ENCODE assay signal across 1 cellular context in the genomic region with DNA sequence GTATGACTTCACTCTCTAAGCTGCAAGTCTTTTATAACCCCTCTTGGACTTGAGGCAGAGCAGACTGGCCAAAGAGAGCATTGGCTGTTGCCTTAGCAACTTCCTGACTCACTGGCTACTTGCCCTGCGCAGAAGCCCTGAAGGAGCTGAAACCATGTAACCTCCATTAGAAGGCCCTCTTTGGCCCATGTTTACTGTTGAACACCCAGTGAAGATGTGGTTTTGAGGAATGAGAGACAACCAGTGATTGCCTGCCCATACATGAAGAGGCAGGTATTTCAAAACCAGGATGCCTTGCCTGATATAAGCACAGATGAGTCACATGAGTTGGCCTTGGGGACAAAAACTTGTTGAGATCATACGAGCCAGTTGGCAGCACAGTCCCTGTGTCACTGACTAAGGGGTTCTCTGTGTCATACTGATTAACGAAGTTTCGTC.
TF ChIP-seq lines count a peak whose summit lies in the region.

No MANE protein-coding gene starts in this region.

TF ChIP-seq in HEK293, 187 proteins besides CTCF, POLR2A, EP300 and RAD21 (continued from another document):
- TF ChIP-seq HOXD13 (CRISPR knock-in tag; IDR thresholded peaks at IDR 0.05; ENCODE audit: borderline replicate concordance) (no peak), OSR2 (tag by site-specific recombination; IDR thresholded peaks at IDR 0.05) (peak; percentile 36; the same call in 1 of the 2 replicates), ZNF184 (tag by site-specific recombination; IDR thresholded peaks at IDR 0.05) (peak; percentile 11; the same call in 1 of the 2 replicates), ZFP41 (tag by site-specific recombination; IDR thresholded peaks at IDR 0.05; ENCODE audit: borderline replicate concordance) (no peak), ZNF140 (tag by site-specific recombination; IDR thresholded peaks at IDR 0.05) (no peak), ZNF555 (tag by site-specific recombination; conservative IDR thresholded peaks at IDR 0.05) (no peak), ZNF366 (tag by site-specific recombination; conservative IDR thresholded peaks at IDR 0.05) (no peak; the same call in 1 of the 2 replicates), ZNF335 (tag by site-specific recombination; conservative IDR thresholded peaks at IDR 0.05) (0 out of 2 replicates have a peak, but pooled peaks have one; percentile 18), FEZF1 (tag by site-specific recombination; IDR thresholded peaks at IDR 0.05) (no peak), ZNF658 (tag by site-specific recombination; IDR thresholded peaks at IDR 0.05) (no peak), ZNF350 (tag by site-specific recombination; IDR thresholded peaks at IDR 0.05) (peak; percentile 55; the same call in 1 of the 2 replicates), ZEB2 (tag by site-specific recombination; IDR thresholded peaks at IDR 0.05) (no peak)
- TF ChIP-seq, protein P1, sequence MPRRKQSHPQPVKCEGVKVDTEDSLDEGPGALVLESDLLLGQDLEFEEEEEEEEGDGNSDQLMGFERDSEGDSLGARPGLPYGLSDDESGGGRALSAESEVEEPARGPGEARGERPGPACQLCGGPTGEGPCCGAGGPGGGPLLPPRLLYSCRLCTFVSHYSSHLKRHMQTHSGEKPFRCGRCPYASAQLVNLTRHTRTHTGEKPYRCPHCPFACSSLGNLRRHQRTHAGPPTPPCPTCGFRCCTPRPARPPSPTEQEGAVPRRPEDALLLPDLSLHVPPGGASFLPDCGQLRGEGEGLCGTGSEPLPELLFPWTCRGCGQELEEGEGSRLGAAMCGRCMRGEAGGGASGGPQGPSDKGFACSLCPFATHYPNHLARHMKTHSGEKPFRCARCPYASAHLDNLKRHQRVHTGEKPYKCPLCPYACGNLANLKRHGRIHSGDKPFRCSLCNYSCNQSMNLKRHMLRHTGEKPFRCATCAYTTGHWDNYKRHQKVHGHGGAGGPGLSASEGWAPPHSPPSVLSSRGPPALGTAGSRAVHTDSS (tag by site-specific recombination; IDR thresholded peaks at IDR 0.05): no peak
- TF ChIP-seq, protein P2, sequence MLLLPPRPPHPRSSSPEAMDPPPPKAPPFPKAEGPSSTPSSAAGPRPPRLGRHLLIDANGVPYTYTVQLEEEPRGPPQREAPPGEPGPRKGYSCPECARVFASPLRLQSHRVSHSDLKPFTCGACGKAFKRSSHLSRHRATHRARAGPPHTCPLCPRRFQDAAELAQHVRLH (tag by site-specific recombination; IDR thresholded peaks at IDR 0.05): no peak
- TF ChIP-seq, protein P3, sequence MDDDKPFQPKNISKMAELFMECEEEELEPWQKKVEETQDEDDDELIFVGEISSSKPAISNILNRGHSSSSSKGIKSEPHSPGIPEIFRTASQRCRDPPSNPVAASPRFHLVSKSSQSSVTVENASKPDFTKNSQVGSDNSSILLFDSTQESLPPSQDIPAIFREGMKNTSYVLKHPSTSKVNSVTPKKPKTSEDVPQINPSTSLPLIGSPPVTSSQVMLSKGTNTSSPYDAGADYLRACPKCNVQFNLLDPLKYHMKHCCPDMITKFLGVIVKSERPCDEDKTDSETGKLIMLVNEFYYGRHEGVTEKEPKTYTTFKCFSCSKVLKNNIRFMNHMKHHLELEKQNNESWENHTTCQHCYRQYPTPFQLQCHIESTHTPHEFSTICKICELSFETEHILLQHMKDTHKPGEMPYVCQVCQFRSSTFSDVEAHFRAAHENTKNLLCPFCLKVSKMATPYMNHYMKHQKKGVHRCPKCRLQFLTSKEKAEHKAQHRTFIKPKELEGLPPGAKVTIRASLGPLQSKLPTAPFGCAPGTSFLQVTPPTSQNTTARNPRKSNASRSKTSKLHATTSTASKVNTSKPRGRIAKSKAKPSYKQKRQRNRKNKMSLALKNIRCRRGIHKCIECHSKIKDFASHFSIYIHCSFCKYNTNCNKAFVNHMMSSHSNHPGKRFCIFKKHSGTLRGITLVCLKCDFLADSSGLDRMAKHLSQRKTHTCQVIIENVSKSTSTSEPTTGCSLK (tag by site-specific recombination; IDR thresholded peaks at IDR 0.05): no peak
- TF ChIP-seq, protein P4, sequence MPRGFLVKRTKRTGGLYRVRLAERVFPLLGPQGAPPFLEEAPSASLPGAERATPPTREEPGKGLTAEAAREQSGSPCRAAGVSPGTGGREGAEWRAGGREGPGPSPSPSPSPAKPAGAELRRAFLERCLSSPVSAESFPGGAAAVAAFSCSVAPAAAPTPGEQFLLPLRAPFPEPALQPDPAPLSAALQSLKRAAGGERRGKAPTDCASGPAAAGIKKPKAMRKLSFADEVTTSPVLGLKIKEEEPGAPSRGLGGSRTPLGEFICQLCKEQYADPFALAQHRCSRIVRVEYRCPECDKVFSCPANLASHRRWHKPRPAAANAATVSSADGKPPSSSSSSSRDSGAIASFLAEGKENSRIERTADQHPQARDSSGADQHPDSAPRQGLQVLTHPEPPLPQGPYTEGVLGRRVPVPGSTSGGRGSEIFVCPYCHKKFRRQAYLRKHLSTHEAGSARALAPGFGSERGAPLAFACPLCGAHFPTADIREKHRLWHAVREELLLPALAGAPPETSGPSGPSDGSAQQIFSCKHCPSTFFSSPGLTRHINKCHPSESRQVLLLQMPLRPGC (tag by site-specific recombination; IDR thresholded peaks at IDR 0.05): no peak
